ENCODE assay signal across 14 cellular contexts in genomic region chr7:104973227-104973626, GRCh38. TPM values are rescaled to one million over a fixed set of nuclear protein-coding genes. Genes with fewer than 3 reads are reported as not detected.
DNase-seq lines count a peak whose midpoint lies in the region; ATAC-seq, FAIRE-seq and TF ChIP-seq lines count a peak whose summit lies in the region.
"Had no signal": no experiment of that assay in that cellular context is flagged by ENCODE, and none has a peak within 500 bp of the region (broad histone marks: within the 10 kb centered on the region; RNA-seq: fewer than 3 reads in every experiment).

No MANE protein-coding gene starts in this region.

- H3K27ac ChIP-seq in left lung = peak overlapping the region; percentile 45 to 77
- H3K27ac ChIP-seq: HL-60, PC-9 had no signal

- FAIRE-seq in RCC 7860 (lab: Jason Lieb, UNC) (no peak), H54 (lab: Jason Lieb, UNC) (no peak)
- FAIRE-seq: colon, pancreas had no signal

- no peaks in the 10 kb centered on the region for H3K27me3 Mint-ChIP-seq in activated T-helper 17 cell treated with anti-CD3 and anti-CD28 coated beads, Interleukin-2, amount 50 U/mL, for 72 hours
- H3K27me3 Mint-ChIP-seq in stimulated activated naive B cell treated with anti-CD40 and anti-IgM and Interleukin-4, amounts not matched to agents 10 μg/mL and 1 μg/mL and 100 μg/mL, for 72 hours = no peaks in the 10 kb centered on the region
- H3K27me3 Mint-ChIP-seq: activated naive CD4-positive, alpha-beta T cell treated with anti-CD3 and anti-CD28 coated beads, Interleukin-2, amount 50 U/mL, for 24 hours had no signal

- intact Hi-C loops in left lung (cut with DNase I) = no loop called here

- no peaks in the 10 kb centered on the region for H3K27me3 ChIP-seq in left lung
- H3K27me3 ChIP-seq: pancreas had no signal

- no peak overlapping the region for H3K4me3 ChIP-seq in left lung
- H3K4me3 ChIP-seq: pancreas, PC-9 had no signal

- H3K9me3 Mint-ChIP-seq in activated T-helper 17 cell treated with anti-CD3 and anti-CD28 coated beads, Interleukin-2, amount 50 U/mL, for 72 hours = no peaks in the 10 kb centered on the region
- peaks cover 2 to 3% of the 10 kb centered on the region in 2 donors for H3K9me3 Mint-ChIP-seq in stimulated activated naive B cell treated with anti-CD40 and anti-IgM and Interleukin-4, amounts not matched to agents 10 μg/mL and 1 μg/mL and 100 μg/mL, for 72 hours
- H3K9me3 Mint-ChIP-seq: activated naive CD4-positive, alpha-beta T cell treated with anti-CD3 and anti-CD28 coated beads, Interleukin-2, amount 50 U/mL, for 24 hours had no signal

- H3K36me3 ChIP-seq in left lung = no peaks in the 10 kb centered on the region
- H3K36me3 ChIP-seq: pancreas had no signal

- DNase-seq in HCEC 1CT (peak; percentile 56), left lung (no peak), NCI-H2029 treated with DMSO at 0.1 percent for 48 hours (lab: John Stamatoyannopoulos, UW) (no peak), RCC 7860 (ENCODE audit: low spot score) (no peak), H54 (ENCODE audit: insufficient read length, low spot score) (no peak)
- DNase-seq in stimulated activated naive B cell treated with anti-CD40 and anti-IgM and Interleukin-4, amounts not matched to agents 10 μg/mL and 1 μg/mL and 100 μg/mL, for 72 hours = no peak
- DNase-seq: Caco-2, pancreas, PC-9, T1000 had no signal

- H3K27ac Mint-ChIP-seq in activated T-helper 17 cell treated with anti-CD3 and anti-CD28 coated beads, Interleukin-2, amount 50 U/mL, for 72 hours = peak overlapping the region; percentile 82
- peak overlapping the region; percentile 91 for H3K27ac Mint-ChIP-seq in stimulated activated naive B cell treated with anti-CD40 and anti-IgM and Interleukin-4, amounts not matched to agents 10 μg/mL and 1 μg/mL and 100 μg/mL, for 72 hours
- H3K27ac Mint-ChIP-seq: activated naive CD4-positive, alpha-beta T cell treated with anti-CD3 and anti-CD28 coated beads, Interleukin-2, amount 50 U/mL, for 24 hours had no signal

- TF ChIP-seq CTCF in left lung (IDR thresholded peaks at IDR 0.05) = no peak

- H3K4me1 ChIP-seq in left lung = peaks cover 19 to 51% of the 10 kb centered on the region in 2 donors

- peaks cover 12% of the 10 kb centered on the region for H3K4me1 Mint-ChIP-seq in activated T-helper 17 cell treated with anti-CD3 and anti-CD28 coated beads, Interleukin-2, amount 50 U/mL, for 72 hours
- H3K4me1 Mint-ChIP-seq in stimulated activated naive B cell treated with anti-CD40 and anti-IgM and Interleukin-4, amounts not matched to agents 10 μg/mL and 1 μg/mL and 100 μg/mL, for 72 hours = peaks cover 21 to 39% of the 10 kb centered on the region in 2 donors
- H3K4me1 Mint-ChIP-seq: activated naive CD4-positive, alpha-beta T cell treated with anti-CD3 and anti-CD28 coated beads, Interleukin-2, amount 50 U/mL, for 24 hours had no signal

- H3K36me3 Mint-ChIP-seq in activated T-helper 17 cell treated with anti-CD3 and anti-CD28 coated beads, Interleukin-2, amount 50 U/mL, for 72 hours (ENCODE audit: low read depth) = peaks cover 55% of the 10 kb centered on the region
- peaks cover 5 to 17% of the 10 kb centered on the region in 2 donors for H3K36me3 Mint-ChIP-seq in stimulated activated naive B cell treated with anti-CD40 and anti-IgM and Interleukin-4, amounts not matched to agents 10 μg/mL and 1 μg/mL and 100 μg/mL, for 72 hours
- H3K36me3 Mint-ChIP-seq: activated naive CD4-positive, alpha-beta T cell treated with anti-CD3 and anti-CD28 coated beads, Interleukin-2, amount 50 U/mL, for 24 hours had no signal

- no peaks in the 10 kb centered on the region for H3K9me3 ChIP-seq in left lung
- H3K9me3 ChIP-seq: Caco-2, pancreas had no signal

- peak overlapping the region; percentile 57 for H3K4me3 Mint-ChIP-seq in activated T-helper 17 cell treated with anti-CD3 and anti-CD28 coated beads, Interleukin-2, amount 50 U/mL, for 72 hours
- no peak overlapping the region for H3K4me3 Mint-ChIP-seq in stimulated activated naive B cell treated with anti-CD40 and anti-IgM and Interleukin-4, amounts not matched to agents 10 μg/mL and 1 μg/mL and 100 μg/mL, for 72 hours
- H3K4me3 Mint-ChIP-seq: activated naive CD4-positive, alpha-beta T cell treated with anti-CD3 and anti-CD28 coated beads, Interleukin-2, amount 50 U/mL, for 24 hours had no signal

- TF ChIP-seq POLR2A in H54 (IDR thresholded peaks at IDR 0.05; ENCODE audit: low read depth, low read length) = no peak

- ATAC-seq in activated T-helper 17 cell treated with anti-CD3 and anti-CD28 coated beads, Interleukin-2, amount 50 U/mL, for 72 hours (replicated peaks) = no peak
- ATAC-seq in left lung = no peak
- peak in 1 of 2 donors; percentile 17 for ATAC-seq in stimulated activated naive B cell treated with anti-CD40 and anti-IgM and Interleukin-4, amounts not matched to agents 10 μg/mL and 1 μg/mL and 100 μg/mL, for 72 hours (replicated peaks)
- ATAC-seq: pancreas had no signal

RNA-seq across cellular contexts. Expression of gene KMT2E, which starts 40.8 kb away (rescaled TPM):
- total RNA-seq in activated T-helper 17 cell treated with anti-CD3 and anti-CD28 coated beads, Interleukin-2, amount 50 U/mL, for 72 hours = 100 to 1,000 TPM in 1 of 2 donors, 10 to 100 TPM in 1; 85.2 to 181 TPM
- 10 to 100 TPM; 74.5 to 96.2 TPM for total RNA-seq in left lung
